Comparison of ENCODE assay signal across 15 cellular contexts in the genomic region with DNA sequence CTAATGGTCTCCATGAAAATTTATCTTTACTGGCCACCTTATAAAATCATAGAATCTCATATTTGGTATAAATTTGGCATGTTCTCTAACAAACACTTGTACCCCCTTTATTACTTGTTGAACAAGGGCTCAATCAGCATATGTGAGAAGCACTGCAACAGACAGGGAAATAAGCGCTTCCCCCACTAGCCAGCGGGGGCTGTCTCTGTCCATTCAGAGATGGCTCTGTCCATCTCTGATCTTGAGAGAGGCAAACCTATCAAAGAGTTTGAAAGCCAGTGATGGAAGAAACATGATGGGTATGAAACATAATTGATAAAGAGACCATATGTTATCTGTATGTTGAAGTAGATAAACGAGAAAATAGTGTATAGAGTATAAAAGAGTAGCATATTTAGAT.
DNase-seq lines count a peak whose midpoint lies in the region; ATAC-seq and TF ChIP-seq lines count a peak whose summit lies in the region.
"Had no signal": no experiment of that assay in that cellular context is flagged by ENCODE, and none has a peak within 500 bp of the region (broad histone marks: within the 10 kb centered on the region; RNA-seq: fewer than 3 reads in every experiment).

No MANE protein-coding gene starts in this region.

- peak; percentile 60 for DNase-seq in NCI-H82 (lab: John Stamatoyannopoulos, UW)
- no peak for DNase-seq in NCI-H82 treated with DMSO at 0.1 percent for 48 hours (lab: John Stamatoyannopoulos, UW; ENCODE audit: unreplicated experiment)
- no peak for DNase-seq in astrocyte of the spinal cord (ENCODE audit: low read depth, low spot score)
- DNase-seq in neural progenitor cell (ENCODE audit: low spot score), result peak; percentile 23
- no peak for DNase-seq in globus pallidus (ENCODE audit: low spot score)
- no peak for DNase-seq in activated naive CD4-positive, alpha-beta T cell (lab: John Stamatoyannopoulos, UW)
- DNase-seq: activated CD4-positive, alpha-beta memory T cell treated with anti-CD3 and anti-CD28 coated beads, Interleukin-2, amount 10 ng/mL, durations not matched to agents 7 days and 5 days; GDM1; upper lobe of right lung had no signal

- TF ChIP-seq CTCF in astrocyte of the spinal cord (IDR thresholded peaks at IDR 0.05; ENCODE audit: low read depth, low read length) (peak; percentile 36), neural progenitor cell (IDR thresholded peaks at IDR 0.05) (peak; percentile 52), gastroesophageal sphincter (IDR thresholded peaks at IDR 0.05) (no peak)

- TF ChIP-seq EP300 in Ishikawa (IDR thresholded peaks at IDR 0.05; ENCODE audit: borderline replicate concordance) (no peak), gastroesophageal sphincter (IDR thresholded peaks at IDR 0.05) (no peak)

- H3K4me1 ChIP-seq in neural progenitor cell (no peaks in the 10 kb centered on the region), gastroesophageal sphincter (peaks cover 0 to 9% (median 0%) of the 10 kb centered on the region in 3 donors)

- in situ Hi-C loops in astrocyte of the spinal cord (cut with HindIII; ENCODE audit: low sequenced_read_pairs), result no loop called here

- ATAC-seq in gastroesophageal sphincter, result no peak
- ATAC-seq: activated naive CD4-positive, alpha-beta T cell treated with anti-CD3 and anti-CD28 coated beads, Interleukin-2, amount 50 U/mL, for 72 hours; upper lobe of right lung had no signal

- H3K27me3 ChIP-seq in neural progenitor cell (no peaks in the 10 kb centered on the region), gastroesophageal sphincter (no peaks in the 10 kb centered on the region)
- H3K27me3 ChIP-seq: upper lobe of right lung had no signal

- H4K20me1 ChIP-seq in neural progenitor cell (ENCODE audit: low read depth), result no peaks in the 10 kb centered on the region

- H3K36me3 ChIP-seq in neural progenitor cell (no peaks in the 10 kb centered on the region), gastroesophageal sphincter (no peaks in the 10 kb centered on the region)
- H3K36me3 ChIP-seq: upper lobe of right lung had no signal

- H3K4me3 Mint-ChIP-seq in neural progenitor cell, result no peak overlapping the region
- H3K4me3 Mint-ChIP-seq: activated CD4-positive, alpha-beta memory T cell treated with anti-CD3 and anti-CD28 coated beads, Interleukin-2, amount 10 ng/mL, durations not matched to agents 7 days and 5 days; dendritic cell treated with granulocyte-macrophage colony-stimulating factor and Interleukin-4, amounts not matched to agents 40 ng/mL and 50 ng/mL, for 4 days; nephron had no signal

- H3K79me2 ChIP-seq in neural progenitor cell (ENCODE audit: low read depth), result no peaks in the 10 kb centered on the region

- H3K4me2 ChIP-seq in neural progenitor cell, result no peak overlapping the region

- H3K27ac Mint-ChIP-seq in neural progenitor cell, result no peak overlapping the region
- H3K27ac Mint-ChIP-seq: activated CD4-positive, alpha-beta memory T cell treated with anti-CD3 and anti-CD28 coated beads, Interleukin-2, amount 10 ng/mL, durations not matched to agents 7 days and 5 days; activated naive CD4-positive, alpha-beta T cell treated with anti-CD3 and anti-CD28 coated beads, Interleukin-2, amount 50 U/mL, for 72 hours; dendritic cell treated with granulocyte-macrophage colony-stimulating factor and Interleukin-4, amounts not matched to agents 40 ng/mL and 50 ng/mL, for 4 days had no signal

- no peaks in the 10 kb centered on the region for H3K9me3 ChIP-seq in neural progenitor cell (ENCODE audit: low read depth)
- H3K9me3 ChIP-seq in gastroesophageal sphincter, result no peaks in the 10 kb centered on the region
- H3K9me3 ChIP-seq: upper lobe of right lung had no signal

- no peaks in the 10 kb centered on the region for H3F3A ChIP-seq in neural progenitor cell (ENCODE audit: low read depth)

- WGBS in gastroesophageal sphincter (ENCODE audit: low coverage in 1 of 2), 2 donors, result 71 to 100% methylated on average over 3 of the region's 3 CpGs

- H2AFZ ChIP-seq in neural progenitor cell (replicated peaks), result no peak overlapping the region

- no peak overlapping the region for H3K4me3 ChIP-seq in astrocyte of the spinal cord (ENCODE audit: low read depth, low read length)
- no peak overlapping the region for H3K4me3 ChIP-seq in neural progenitor cell
- H3K4me3 ChIP-seq in gastroesophageal sphincter, result no peak overlapping the region
- H3K4me3 ChIP-seq: smooth muscle cell, upper lobe of right lung had no signal

- no peak for TF ChIP-seq POLR2A in gastroesophageal sphincter (IDR thresholded peaks at IDR 0.05)

- no peaks in the 10 kb centered on the region for H3K27me3 Mint-ChIP-seq in neural progenitor cell (ENCODE audit: insufficient read depth, low read depth)
- H3K27me3 Mint-ChIP-seq: dendritic cell treated with granulocyte-macrophage colony-stimulating factor and Interleukin-4, amounts not matched to agents 40 ng/mL and 50 ng/mL, for 4 days had no signal

- H3K36me3 Mint-ChIP-seq in neural progenitor cell, result no peaks in the 10 kb centered on the region
- H3K36me3 Mint-ChIP-seq: activated naive CD4-positive, alpha-beta T cell treated with anti-CD3 and anti-CD28 coated beads, Interleukin-2, amount 50 U/mL, for 72 hours had no signal

- no peaks in the 10 kb centered on the region for H3K9me3 Mint-ChIP-seq in neural progenitor cell
- H3K9me3 Mint-ChIP-seq: activated CD4-positive, alpha-beta memory T cell treated with anti-CD3 and anti-CD28 coated beads, Interleukin-2, amount 10 ng/mL, durations not matched to agents 7 days and 5 days; activated naive CD4-positive, alpha-beta T cell treated with anti-CD3 and anti-CD28 coated beads, Interleukin-2, amount 50 U/mL, for 72 hours; dendritic cell treated with granulocyte-macrophage colony-stimulating factor and Interleukin-4, amounts not matched to agents 40 ng/mL and 50 ng/mL, for 4 days; nephron had no signal

- H3K9ac ChIP-seq in neural progenitor cell, result no peak overlapping the region

- peaks cover 11% of the 10 kb centered on the region for H3K4me1 Mint-ChIP-seq in neural progenitor cell
- H3K4me1 Mint-ChIP-seq: activated CD4-positive, alpha-beta memory T cell treated with anti-CD3 and anti-CD28 coated beads, Interleukin-2, amount 10 ng/mL, durations not matched to agents 7 days and 5 days had no signal

- TF ChIP-seq RAD21 in Ishikawa (IDR thresholded peaks at IDR 0.05; ENCODE audit: low read depth), result peak; percentile 46

- no peak overlapping the region for H3K27ac ChIP-seq in neural progenitor cell
- no peak overlapping the region for H3K27ac ChIP-seq in gastroesophageal sphincter
- H3K27ac ChIP-seq: upper lobe of right lung had no signal

TF ChIP-seq in Ishikawa, 13 proteins besides CTCF, POLR2A, EP300 and RAD21:
- TF ChIP-seq EGR1 (IDR thresholded peaks at IDR 0.05) (no peak), TEAD4 (IDR thresholded peaks at IDR 0.05) (no peak), YY1 (IDR thresholded peaks at IDR 0.05; ENCODE audit: low read depth) (no peak)
- TF ChIP-seq, protein P1, sequence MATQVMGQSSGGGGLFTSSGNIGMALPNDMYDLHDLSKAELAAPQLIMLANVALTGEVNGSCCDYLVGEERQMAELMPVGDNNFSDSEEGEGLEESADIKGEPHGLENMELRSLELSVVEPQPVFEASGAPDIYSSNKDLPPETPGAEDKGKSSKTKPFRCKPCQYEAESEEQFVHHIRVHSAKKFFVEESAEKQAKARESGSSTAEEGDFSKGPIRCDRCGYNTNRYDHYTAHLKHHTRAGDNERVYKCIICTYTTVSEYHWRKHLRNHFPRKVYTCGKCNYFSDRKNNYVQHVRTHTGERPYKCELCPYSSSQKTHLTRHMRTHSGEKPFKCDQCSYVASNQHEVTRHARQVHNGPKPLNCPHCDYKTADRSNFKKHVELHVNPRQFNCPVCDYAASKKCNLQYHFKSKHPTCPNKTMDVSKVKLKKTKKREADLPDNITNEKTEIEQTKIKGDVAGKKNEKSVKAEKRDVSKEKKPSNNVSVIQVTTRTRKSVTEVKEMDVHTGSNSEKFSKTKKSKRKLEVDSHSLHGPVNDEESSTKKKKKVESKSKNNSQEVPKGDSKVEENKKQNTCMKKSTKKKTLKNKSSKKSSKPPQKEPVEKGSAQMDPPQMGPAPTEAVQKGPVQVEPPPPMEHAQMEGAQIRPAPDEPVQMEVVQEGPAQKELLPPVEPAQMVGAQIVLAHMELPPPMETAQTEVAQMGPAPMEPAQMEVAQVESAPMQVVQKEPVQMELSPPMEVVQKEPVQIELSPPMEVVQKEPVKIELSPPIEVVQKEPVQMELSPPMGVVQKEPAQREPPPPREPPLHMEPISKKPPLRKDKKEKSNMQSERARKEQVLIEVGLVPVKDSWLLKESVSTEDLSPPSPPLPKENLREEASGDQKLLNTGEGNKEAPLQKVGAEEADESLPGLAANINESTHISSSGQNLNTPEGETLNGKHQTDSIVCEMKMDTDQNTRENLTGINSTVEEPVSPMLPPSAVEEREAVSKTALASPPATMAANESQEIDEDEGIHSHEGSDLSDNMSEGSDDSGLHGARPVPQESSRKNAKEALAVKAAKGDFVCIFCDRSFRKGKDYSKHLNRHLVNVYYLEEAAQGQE (IDR thresholded peaks at IDR 0.05; ENCODE audit: low read depth), result no peak

Comparison
In these comparisons a context has a peak if more than half of its experiments do, and no peak if none do; other contexts are left out.
1. DNase-seq: peak in NCI-H82 (single experiment) and neural progenitor cell (single experiment); none in NCI-H82 treated with DMSO at 0.1 percent for 48 hours (single experiment), astrocyte of the spinal cord (single experiment), globus pallidus (single experiment) and activated naive CD4-positive, alpha-beta T cell (0 of 4).
2. CTCF ChIP-seq: peak in astrocyte of the spinal cord (single experiment) and neural progenitor cell (single experiment); none in gastroesophageal sphincter (0 of 4).